Comparison of ENCODE assay signal across 8 cellular contexts in the genomic region with DNA sequence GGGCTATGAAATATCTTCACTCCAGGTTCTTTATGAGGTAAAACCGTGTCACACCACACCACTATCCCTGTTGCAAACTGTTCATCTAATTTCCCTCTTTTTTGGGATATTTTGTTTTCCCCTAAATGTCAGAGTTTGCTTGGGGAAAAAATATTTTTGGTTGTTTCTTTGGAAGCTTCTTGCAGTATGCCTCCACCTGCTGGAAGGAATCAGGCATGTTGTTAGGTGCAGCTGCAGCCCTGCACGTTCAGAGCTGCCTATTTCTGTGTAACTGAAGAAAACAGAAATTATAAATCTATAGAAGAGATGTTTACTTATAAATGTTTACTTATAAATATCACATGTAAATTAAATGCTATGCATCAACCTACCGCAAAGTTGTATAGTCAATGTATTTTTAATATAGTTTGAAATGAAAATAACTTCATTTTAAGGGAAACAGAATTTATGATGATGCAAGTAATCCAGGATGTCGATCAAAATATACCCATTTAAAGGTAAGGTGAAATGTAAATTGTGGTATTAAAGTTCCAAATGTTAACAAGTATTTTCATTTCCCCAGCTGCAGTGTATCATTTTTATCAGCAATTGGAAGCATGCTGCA.
DNase-seq lines count a peak whose midpoint lies in the region; ATAC-seq and TF ChIP-seq lines count a peak whose summit lies in the region.

No MANE protein-coding gene starts in this region.

- TF ChIP-seq EP300 in suprapubic skin (IDR thresholded peaks at IDR 0.05), result no peak

- H3K27me3 ChIP-seq in suprapubic skin, result no peaks in the 10 kb centered on the region

- H3K4me1 Mint-ChIP-seq in natural killer cell treated with Interleukin-12 subunit alpha and Interleukin-12 subunit beta and Interleukin-15 and Interleukin-18, amount 100 ng/mL, for 72 hours (ENCODE audit: low read depth in 2 of 2), result no peaks in the 10 kb centered on the region

- no peaks in the 10 kb centered on the region for H3K36me3 Mint-ChIP-seq in natural killer cell treated with Interleukin-12 subunit alpha and Interleukin-12 subunit beta and Interleukin-15 and Interleukin-18, amount 100 ng/mL, for 72 hours

- ATAC-seq in natural killer cell treated with Interleukin-12 subunit alpha and Interleukin-12 subunit beta and Interleukin-15 and Interleukin-18, amount 100 ng/mL, for 72 hours, result no peak
- no peak for ATAC-seq in GM21825 (IDR thresholded peaks at IDR 0.05; ENCODE audit: unreplicated experiment)

- 33% methylated on average over 4 of the region's 4 CpGs for WGBS in suprapubic skin

- H3K4me3 ChIP-seq in AG10803 (ENCODE audit: low read length) (no peak overlapping the region), SK-N-MC (no peak overlapping the region), suprapubic skin (no peak overlapping the region)
- no peak overlapping the region for H3K4me3 ChIP-seq in Jurkat, Clone E6-1 (ENCODE audit: low read length)

- H3K4me1 ChIP-seq in suprapubic skin, result no peaks in the 10 kb centered on the region

- H3K9me3 ChIP-seq in SK-N-MC (ENCODE audit: low read depth, low read length) (no peaks in the 10 kb centered on the region), suprapubic skin (no peaks in the 10 kb centered on the region)

- H3K27ac ChIP-seq in SK-N-MC, result no peak overlapping the region
- H3K27ac ChIP-seq in suprapubic skin, result no peak overlapping the region

- H3K27me3 Mint-ChIP-seq in natural killer cell treated with Interleukin-12 subunit alpha and Interleukin-12 subunit beta and Interleukin-15 and Interleukin-18, amount 100 ng/mL, for 72 hours, result peaks cover 1 to 2% of the 10 kb centered on the region in 2 donors

- no peaks in the 10 kb centered on the region for H3K9me3 Mint-ChIP-seq in natural killer cell treated with Interleukin-12 subunit alpha and Interleukin-12 subunit beta and Interleukin-15 and Interleukin-18, amount 100 ng/mL, for 72 hours

- DNase-seq in AG10803 (ENCODE audit: low read depth) (peak; percentile 74), SK-N-MC (ENCODE audit: low read depth, low spot score) (peak; percentile 26), head of caudate nucleus (peak in 28 of 42 donors; percentile 20 to 78 (median 54)), suprapubic skin (ENCODE audit: low spot score in 2 of 2) (no peak)
- peak; percentile 29 for DNase-seq in Jurkat, Clone E6-1 (ENCODE audit: low read depth, low spot score)
- no peak for DNase-seq in activated CD4-positive, CD25-positive, alpha-beta regulatory T cell (lab: John Stamatoyannopoulos, UW)
- no peak for DNase-seq in natural killer cell treated with Interleukin-12 subunit alpha and Interleukin-12 subunit beta and Interleukin-15 and Interleukin-18, amount 100 ng/mL, for 72 hours (ENCODE audit: low spot score)

- TF ChIP-seq CTCF in AG10803 (conservative IDR thresholded peaks at IDR 0.05; ENCODE audit: low read length) (peak; percentile 91), suprapubic skin (IDR thresholded peaks at IDR 0.05) (peak; percentile 37 to 52)

- no peak overlapping the region for H3K9ac ChIP-seq in SK-N-MC (ENCODE audit: insufficient read length)

- H3K36me3 ChIP-seq in SK-N-MC (ENCODE audit: insufficient read depth, low read length) (no peaks in the 10 kb centered on the region), suprapubic skin (no peaks in the 10 kb centered on the region)

- H3K27ac Mint-ChIP-seq in natural killer cell treated with Interleukin-12 subunit alpha and Interleukin-12 subunit beta and Interleukin-15 and Interleukin-18, amount 100 ng/mL, for 72 hours, result no peak overlapping the region

- intact Hi-C loops in head of caudate nucleus (cut with DNase I), result no loop called here

- no peak for TF ChIP-seq POLR2A in suprapubic skin (IDR thresholded peaks at IDR 0.05)

- no peak overlapping the region for H3K4me3 Mint-ChIP-seq in natural killer cell treated with Interleukin-12 subunit alpha and Interleukin-12 subunit beta and Interleukin-15 and Interleukin-18, amount 100 ng/mL, for 72 hours

Comparison
In these comparisons a context has a peak if more than half of its experiments do, and no peak if none do; other contexts are left out.
1. DNase-seq: peak in AG10803 (single experiment), Jurkat, Clone E6-1 (single experiment), SK-N-MC (single experiment) and head of caudate nucleus (28 of 42); none in suprapubic skin (0 of 2), activated CD4-positive, CD25-positive, alpha-beta regulatory T cell (0 of 4) and natural killer cell treated with Interleukin-12 subunit alpha and Interleukin-12 subunit beta and Interleukin-15 and Interleukin-18, amount 100 ng/mL, for 72 hours (single experiment).